ENCODE assay signal across 8 cellular contexts in the genomic region with DNA sequence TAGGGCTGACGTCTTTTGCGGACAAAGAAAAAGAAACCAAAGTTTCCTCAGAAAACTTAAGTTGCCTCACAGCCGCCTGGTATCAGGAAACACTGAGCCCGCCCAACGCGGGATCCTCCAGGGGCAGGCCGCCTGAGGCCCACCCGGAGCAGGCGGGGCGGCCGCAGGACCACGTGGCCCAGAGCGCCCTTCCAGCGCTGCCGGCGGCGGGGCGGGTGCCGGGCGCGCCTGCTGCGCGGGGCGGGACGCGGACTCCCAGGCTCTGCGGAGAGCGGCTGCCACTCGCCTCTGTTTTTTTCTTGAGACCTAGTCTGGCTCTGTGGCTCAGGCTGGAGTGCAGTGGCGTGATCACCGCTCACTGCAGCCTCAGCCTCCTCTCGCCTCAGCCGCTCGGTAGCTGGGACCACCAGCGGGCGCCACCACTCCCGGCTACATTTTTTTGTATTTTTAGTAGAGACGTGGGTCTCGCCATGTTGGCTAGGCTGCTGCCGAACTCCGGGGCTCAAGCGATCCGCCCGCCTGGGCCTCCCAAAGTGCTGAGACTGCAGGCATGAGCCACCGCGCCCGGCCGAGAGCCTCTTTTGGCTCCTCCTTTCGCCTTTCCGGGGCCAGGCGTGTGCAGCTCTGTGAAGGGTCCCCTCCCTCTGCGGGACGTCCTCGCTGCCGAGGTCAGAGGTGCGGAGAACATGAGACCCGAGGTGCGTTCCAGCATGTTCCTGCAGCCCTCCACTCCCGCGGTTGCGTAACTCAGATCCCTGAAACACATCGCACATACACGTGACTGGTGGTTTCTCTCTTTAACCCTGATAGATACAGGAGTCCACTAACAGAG. TPM values are rescaled to one million over a fixed set of nuclear protein-coding genes. Genes with fewer than 3 reads are reported as not detected.
DNase-seq lines count a peak whose midpoint lies in the region; ATAC-seq, FAIRE-seq and TF ChIP-seq lines count a peak whose summit lies in the region.

No MANE protein-coding gene starts in this region.

- H3K36me3 ChIP-seq in ACC112 (ENCODE audit: insufficient read depth, low read length) (no peaks in the 10 kb centered on the region), HepG2 (replicated peaks in 1 of 2; ENCODE audit: control insufficient read depth in 1 of 2, insufficient read depth in 2 of 2, low read length in 2 of 2) (no peaks in the 10 kb centered on the region)

- CTCF ChIA-PET in HepG2 (lab: Yijun Ruan, JAX; ENCODE audit: low intra/inter-chr PET ratio, low total read pairs) = interaction anchor here (1.4 kb wide), 1 partner anchor 16 kb away, joined by 3 read pairs; a partner anchor contains a TSS

- TF ChIP-seq POLR2A in HepG2 (IDR thresholded peaks at IDR 0.05; ENCODE audit: insufficient read depth in 1 of 2, low read depth in 2 of 2, low read length in 2 of 2) = peak; percentile 72 to 83

- H3K79me2 ChIP-seq in ACC112 (ENCODE audit: control insufficient read depth, insufficient read depth, low read length, unreplicated experiment) = no peaks in the 10 kb centered on the region
- no peaks in the 10 kb centered on the region for H3K79me2 ChIP-seq in HepG2 (ENCODE audit: insufficient read depth, low read length)

- in situ Hi-C loops in HepG2 (cut with HindIII; ENCODE audit: extremely low pct_ligation_motif_present, low pct_unique_long_range_greater_than_20kb) = loop anchor here (25.0 kb wide), 1 partner anchor 1542 kb away; a partner anchor contains a TSS

- H4K20me1 ChIP-seq in HepG2 (ENCODE audit: insufficient read depth, low read length) = no peaks in the 10 kb centered on the region

- H2AFZ ChIP-seq in ACC112 (ENCODE audit: low read length, unreplicated experiment) (peak overlapping the region; percentile 76), HepG2 (ENCODE audit: low read length) (no peak overlapping the region)

- peak overlapping the region; percentile 87 for H3K4me2 ChIP-seq in HepG2 (ENCODE audit: low read depth, low read length)

- BruUV-seq in HepG2 (replicated peaks; lab: Mats Ljungman, UMichigan) = TSS peak; percentile 84

- no peaks in the 10 kb centered on the region for H3K9me3 ChIP-seq in HepG2 (ENCODE audit: low read length)

- peak overlapping the region; percentile 97 for H3K27ac ChIP-seq in ACC112 (ENCODE audit: low read depth, low read length)
- peak overlapping the region; percentile 99 for H3K27ac ChIP-seq in HepG2 (ENCODE audit: extremely low read length, insufficient read depth, low read length)

- TF ChIP-seq EP300 in HepG2 (IDR thresholded peaks at IDR 0.05; ENCODE audit: low read depth in 2 of 2, low read length in 2 of 2) = peak in 1 of 2 experiments; percentile 78; a peak in 3 of 4 replicates
- TF ChIP-seq EP300 in HepG2 (CRISPR knock-in tag; IDR thresholded peaks at IDR 0.05; ENCODE audit: borderline replicate concordance) = peak; percentile 92

- H3K27me3 ChIP-seq in ACC112 (ENCODE audit: insufficient read depth, low read length) (no peaks in the 10 kb centered on the region), HepG2 (ENCODE audit: control insufficient read depth in 1 of 2, insufficient read depth in 2 of 2, low read length in 2 of 2) (no peaks in the 10 kb centered on the region)

- intact Hi-C loops in HepG2 (cut with micrococcal nuclease; ENCODE audit: unreplicated experiment) = loop anchor here (1.0 kb wide), 2 partner anchors 11 to 24 kb away; a partner anchor contains a TSS

- ATAC-seq in GM18511 (IDR thresholded peaks at IDR 0.05; ENCODE audit: unreplicated experiment) (peak; percentile 89), HG02973 (IDR thresholded peaks at IDR 0.05; ENCODE audit: unreplicated experiment) (peak; percentile 74), HepG2 (peak; percentile 92)

- 2% methylated on average over 26 of the region's 63 CpGs for WGBS in HepG2 (ENCODE audit: low lambda C conversion rate)

- TF ChIP-seq RAD21 in HepG2 (CRISPR knock-in tag; IDR thresholded peaks at IDR 0.05) = peak; percentile 55

- H3K4me1 ChIP-seq in ACC112 (ENCODE audit: control insufficient read depth, insufficient read depth, low read length, unreplicated experiment) (peaks cover 13% of the 10 kb centered on the region), HepG2 (ENCODE audit: insufficient read depth, low read length) (peaks cover 70% of the 10 kb centered on the region)

- POLR2A ChIA-PET in HepG2 (lab: Yijun Ruan, JAX) = interaction anchor here (1.0 to 4.9 kb wide), 11 partner anchors 9 to 1560 kb away, joined by 3 to 39 read pairs (median 4); a partner anchor contains a TSS

- peak overlapping the region; percentile 81 for H3K9ac ChIP-seq in HepG2 (ENCODE audit: insufficient read depth, low read depth, low read length)

- no peak; the same call in none of the 2 replicates for TF ChIP-seq CTCF in HepG2 (CRISPR knock-in tag; IDR thresholded peaks at IDR 0.05)

- peak; percentile 94 for FAIRE-seq in HepG2 (lab: Jason Lieb, UNC)

- H3K4me3 ChIP-seq in ACC112 (ENCODE audit: low read depth, low read length) (peak overlapping the region; percentile 81), HepG2 (replicated peaks in 1 of 3; ENCODE audit: insufficient read depth in 1 of 3, low read depth in 2 of 3, low read length in 3 of 3) (peak overlapping the region; percentile 27 to 64 (median 47); a peak in 5 of 6 replicates)

- DNase-seq in NCI-H345 (lab: John Stamatoyannopoulos, UW) (peak; percentile 63), dermis microvascular lymphatic vessel endothelial cell (ENCODE audit: low read depth in 2 of 2) (peak; percentile 40 to 81), HepG2 (ENCODE audit: low spot score) (peak; percentile 96)
- peak; percentile 67 to 75 for DNase-seq in activated CD4-positive, alpha-beta T cell treated with anti-CD3 and anti-CD28 coated beads, Interleukin-2, amount 50 U/mL, for 4 hours
- peak; percentile 80 for DNase-seq in stimulated activated CD4-positive, alpha-beta T cell treated with anti-CD3 and anti-CD28 coated beads, Interleukin-4, amount 100 ng/mL, for 24 hours

RNA-seq across cellular contexts. Expression of a gene that starts 11.6 kb away (rescaled TPM):
- total RNA-seq in dermis microvascular lymphatic vessel endothelial cell (167 and 193 TPM in 2 replicates), HepG2 (2016; rRNA removed; fragmentation: Illumina TruSeq; extraction: Trizol) (308 and 449 TPM in 2 replicates)
- total RNA-seq in HepG2 (2016; cell fraction: cytosol; rRNA removed; fragmentation: Illumina TruSeq; extraction: Trizol; ENCODE audit: low read depth) = 44.9 and 49.9 TPM in 2 replicates
- total RNA-seq in HepG2 (2016; cell fraction: insoluble cytoplasmic fraction; rRNA removed; fragmentation: Illumina TruSeq; extraction: Trizol) = 322 and 435 TPM in 2 replicates
- total RNA-seq in HepG2 (2016; cell fraction: membrane; rRNA removed; fragmentation: Illumina TruSeq; extraction: Trizol) = 123 and 131 TPM in 2 replicates
- total RNA-seq in HepG2 (2016; cell fraction: nucleus; rRNA removed; fragmentation: Illumina TruSeq; extraction: Trizol) = 111 and 121 TPM in 2 replicates
- 166 and 177 TPM in 2 replicates for polyA plus RNA-seq in HepG2 (2011; rRNA removed)
- 147 and 166 TPM in 2 replicates for polyA plus RNA-seq in HepG2 (2011; cell fraction: cytosol; rRNA removed)
- 137 and 153 TPM in 2 replicates for polyA plus RNA-seq in HepG2 (2011; cell fraction: nucleus; rRNA removed)
- polyA plus RNA-seq in HepG2 (2012) = 134 and 169 TPM in 2 replicates
- 19.5 and 22.4 TPM in 2 replicates for polyA plus RNA-seq in HepG2 (2016; cell fraction: cytosol; fragmentation: Illumina TruSeq; extraction: Trizol; ENCODE audit: low read depth)
- 388 and 410 TPM in 2 replicates for polyA plus RNA-seq in HepG2 (2016; cell fraction: insoluble cytoplasmic fraction; fragmentation: Illumina TruSeq; extraction: Trizol; ENCODE audit: low read depth)
- 49.0 and 51.7 TPM in 2 replicates for polyA plus RNA-seq in HepG2 (2016; cell fraction: membrane; fragmentation: Illumina TruSeq; extraction: Trizol; ENCODE audit: low read depth)
- 178 and 179 TPM in 2 replicates for polyA plus RNA-seq in HepG2 (2016; cell fraction: nucleus; fragmentation: Illumina TruSeq; extraction: Trizol; ENCODE audit: insufficient read depth, low read depth)
- 271 and 284 TPM in 2 replicates for polyA minus RNA-seq in HepG2 (2011; rRNA and poly(A)+ RNA removed; ENCODE audit: low replicate concordance)
- 121 and 128 TPM in 2 replicates for polyA minus RNA-seq in HepG2 (2011; cell fraction: cytosol; rRNA and poly(A)+ RNA removed)
- 64.2 and 75.8 TPM in 2 replicates for polyA minus RNA-seq in HepG2 (2011; cell fraction: nucleus; rRNA and poly(A)+ RNA removed)

RNA-seq across cellular contexts. Expression of a gene that starts 16.3 kb away (rescaled TPM):
- total RNA-seq in dermis microvascular lymphatic vessel endothelial cell (1.9 TPM in 2 replicates), HepG2 (2016; rRNA removed; fragmentation: Illumina TruSeq; extraction: Trizol) (6.1 and 7.4 TPM in 2 replicates)
- total RNA-seq in HepG2 (2016; cell fraction: cytosol; rRNA removed; fragmentation: Illumina TruSeq; extraction: Trizol; ENCODE audit: low read depth) = 3.3 and 6.4 TPM in 2 replicates
- total RNA-seq in HepG2 (2016; cell fraction: insoluble cytoplasmic fraction; rRNA removed; fragmentation: Illumina TruSeq; extraction: Trizol) = 6.3 and 8.8 TPM in 2 replicates
- total RNA-seq in HepG2 (2016; cell fraction: membrane; rRNA removed; fragmentation: Illumina TruSeq; extraction: Trizol) = 5.5 and 7.7 TPM in 2 replicates
- total RNA-seq in HepG2 (2016; cell fraction: nucleus; rRNA removed; fragmentation: Illumina TruSeq; extraction: Trizol) = 3.5 and 6.0 TPM in 2 replicates
- 6.6 and 8.8 TPM in 2 replicates for polyA plus RNA-seq in HepG2 (2011; rRNA removed)
- polyA plus RNA-seq in HepG2 (2011; cell fraction: cytosol; rRNA removed) = 3.6 and 5.2 TPM in 2 replicates
- polyA plus RNA-seq in HepG2 (2011; cell fraction: nucleus; rRNA removed) = 1.8 and 13.7 TPM in 2 replicates
- 2.6 and 3.3 TPM in 2 replicates for polyA plus RNA-seq in HepG2 (2012)
- polyA plus RNA-seq in HepG2 (2016; cell fraction: cytosol; fragmentation: Illumina TruSeq; extraction: Trizol; ENCODE audit: low read depth) = 5.4 and 5.7 TPM in 2 replicates
- polyA plus RNA-seq in HepG2 (2016; cell fraction: insoluble cytoplasmic fraction; fragmentation: Illumina TruSeq; extraction: Trizol; ENCODE audit: low read depth) = 5.9 and 7.2 TPM in 2 replicates
- 6.0 and 8.7 TPM in 2 replicates for polyA plus RNA-seq in HepG2 (2016; cell fraction: membrane; fragmentation: Illumina TruSeq; extraction: Trizol; ENCODE audit: low read depth)
- polyA plus RNA-seq in HepG2 (2016; cell fraction: nucleus; fragmentation: Illumina TruSeq; extraction: Trizol; ENCODE audit: insufficient read depth, low read depth) = 4.2 and 8.8 TPM in 2 replicates
- 3.5 and 7.7 TPM in 2 replicates for polyA minus RNA-seq in HepG2 (2011; rRNA and poly(A)+ RNA removed; ENCODE audit: low replicate concordance)
- polyA minus RNA-seq in HepG2 (2011; cell fraction: cytosol; rRNA and poly(A)+ RNA removed) = 1.1 and 1.7 TPM in 2 replicates
- 4.8 and 6.7 TPM in 2 replicates for polyA minus RNA-seq in HepG2 (2011; cell fraction: nucleus; rRNA and poly(A)+ RNA removed)

RNA-seq across cellular contexts. Expression of a gene that starts 49.1 kb away (rescaled TPM):
- total RNA-seq in dermis microvascular lymphatic vessel endothelial cell (not detected in 2 replicates), HepG2 (2016; rRNA removed; fragmentation: Illumina TruSeq; extraction: Trizol) (not detected in 2 replicates)
- total RNA-seq in HepG2 (2016; cell fraction: cytosol; rRNA removed; fragmentation: Illumina TruSeq; extraction: Trizol; ENCODE audit: low read depth) = not detected in 2 replicates
- total RNA-seq in HepG2 (2016; cell fraction: insoluble cytoplasmic fraction; rRNA removed; fragmentation: Illumina TruSeq; extraction: Trizol) = not detected in 2 replicates
- not detected in 2 replicates for total RNA-seq in HepG2 (2016; cell fraction: membrane; rRNA removed; fragmentation: Illumina TruSeq; extraction: Trizol)
- total RNA-seq in HepG2 (2016; cell fraction: nucleus; rRNA removed; fragmentation: Illumina TruSeq; extraction: Trizol) = not detected in 2 replicates
- not detected in 2 replicates for polyA plus RNA-seq in HepG2 (2011; rRNA removed)
- not detected in 2 replicates for polyA plus RNA-seq in HepG2 (2011; cell fraction: cytosol; rRNA removed)
- not detected in 2 replicates for polyA plus RNA-seq in HepG2 (2011; cell fraction: nucleus; rRNA removed)
- not detected in 2 replicates for polyA plus RNA-seq in HepG2 (2012)
- polyA plus RNA-seq in HepG2 (2016; cell fraction: cytosol; fragmentation: Illumina TruSeq; extraction: Trizol; ENCODE audit: low read depth) = not detected in 2 replicates
- not detected in 2 replicates for polyA plus RNA-seq in HepG2 (2016; cell fraction: insoluble cytoplasmic fraction; fragmentation: Illumina TruSeq; extraction: Trizol; ENCODE audit: low read depth)
- not detected in 2 replicates for polyA plus RNA-seq in HepG2 (2016; cell fraction: membrane; fragmentation: Illumina TruSeq; extraction: Trizol; ENCODE audit: low read depth)
- not detected in 2 replicates for polyA plus RNA-seq in HepG2 (2016; cell fraction: nucleus; fragmentation: Illumina TruSeq; extraction: Trizol; ENCODE audit: insufficient read depth, low read depth)
- 0.21 TPM in 1 of 2 replicates, not detected in the other for polyA minus RNA-seq in HepG2 (2011; rRNA and poly(A)+ RNA removed; ENCODE audit: low replicate concordance)
- polyA minus RNA-seq in HepG2 (2011; cell fraction: cytosol; rRNA and poly(A)+ RNA removed) = not detected in 2 replicates
- not detected in 2 replicates for polyA minus RNA-seq in HepG2 (2011; cell fraction: nucleus; rRNA and poly(A)+ RNA removed)

Comparison
In these comparisons a context has a peak if more than half of its experiments do, and no peak if none do; other contexts are left out.
1. Peak in every context shown above with its lines: DNase-seq, ATAC-seq, H3K4me3 ChIP-seq and H3K27ac ChIP-seq.